Comparison of ENCODE assay signal across 15 cellular contexts in the genomic region with DNA sequence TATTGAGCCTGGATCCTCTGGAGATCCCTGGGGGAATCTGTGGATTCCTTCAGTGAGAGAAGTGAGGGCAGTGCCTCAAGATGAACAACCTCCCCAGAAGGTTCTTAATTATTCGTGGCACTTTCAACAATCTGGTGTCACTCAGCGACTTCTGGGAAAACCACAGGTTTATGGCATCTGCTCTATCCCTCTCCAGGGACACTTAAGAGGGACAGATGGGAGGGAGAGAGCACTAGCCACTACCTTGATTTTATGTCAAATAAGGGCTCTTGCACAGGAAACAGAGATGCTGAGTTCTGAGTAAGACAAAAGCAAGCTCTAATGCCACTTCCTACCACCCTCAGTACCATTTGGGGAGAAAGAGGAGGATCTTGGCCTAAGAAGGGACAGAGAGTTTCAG. TPM values are rescaled to one million over a fixed set of nuclear protein-coding genes. Genes with fewer than 3 reads are reported as not detected.
"Had no signal": no experiment of that assay in that cellular context is flagged by ENCODE, and none has a peak within 500 bp of the region (broad histone marks: within the 10 kb centered on the region; RNA-seq: fewer than 3 reads in every experiment).

No MANE protein-coding gene starts in this region.

- H3K4me3 Mint-ChIP-seq: activated CD8-positive, alpha-beta memory T cell treated with anti-CD3 and anti-CD28 coated beads, Interleukin-2, amount 10 ng/mL, durations not matched to agents 7 days and 5 days; activated T-cell treated with anti-CD3 and anti-CD28 coated beads, Interleukin-2, amount 50 U/mL, for 4 hours had no signal

- DNase-seq: activated CD4-positive, alpha-beta T cell treated with anti-CD3 and anti-CD28 coated beads for 1 hour; activated CD4-positive, alpha-beta T cell treated with anti-CD3 and anti-CD28 coated beads, Interleukin-2, amount 50 U/mL, for 48 hours; activated CD8-positive, alpha-beta memory T cell treated with anti-CD3 and anti-CD28 coated beads, Interleukin-2, amount 10 ng/mL, durations not matched to agents 7 days and 5 days; activated naive CD4-positive, alpha-beta T cell; activated T-cell treated with anti-CD3 and anti-CD28 coated beads, Interleukin-2, amount 50 U/mL, for 4 hours; caudate nucleus; erythroblast; hypothalamus; kidney glomerular epithelial cell; retina; stimulated activated CD4-positive, alpha-beta T cell treated with anti-CD3 and anti-CD28 coated beads, Interleukin-4, amount 100 ng/mL, for 4 hours; T-helper 9 cell had no signal

- H3K36me3 Mint-ChIP-seq: activated CD8-positive, alpha-beta memory T cell treated with anti-CD3 and anti-CD28 coated beads, Interleukin-2, amount 10 ng/mL, durations not matched to agents 7 days and 5 days had no signal

- ATAC-seq: activated CD8-positive, alpha-beta memory T cell treated with anti-CD3 and anti-CD28 coated beads, Interleukin-2, amount 10 ng/mL, durations not matched to agents 7 days and 5 days; activated T-cell treated with anti-CD3 and anti-CD28 coated beads, Interleukin-2, amount 50 U/mL, for 4 hours had no signal

- H3K27ac Mint-ChIP-seq: activated CD8-positive, alpha-beta memory T cell treated with anti-CD3 and anti-CD28 coated beads, Interleukin-2, amount 10 ng/mL, durations not matched to agents 7 days and 5 days had no signal

- H3K9me3 Mint-ChIP-seq: activated T-cell treated with anti-CD3 and anti-CD28 coated beads, Interleukin-2, amount 50 U/mL, for 4 hours had no signal

RNA-seq across cellular contexts. Expression of a gene that starts 21.2 kb away (rescaled TPM):
- total RNA-seq: activated CD8-positive, alpha-beta memory T cell treated with anti-CD3 and anti-CD28 coated beads, Interleukin-2, amount 10 ng/mL, durations not matched to agents 7 days and 5 days; activated T-cell treated with anti-CD3 and anti-CD28 coated beads, Interleukin-2, amount 50 U/mL, for 4 hours had no signal

RNA-seq across cellular contexts. Expression of a gene that starts 32.1 kb away (rescaled TPM):
- total RNA-seq: activated CD8-positive, alpha-beta memory T cell treated with anti-CD3 and anti-CD28 coated beads, Interleukin-2, amount 10 ng/mL, durations not matched to agents 7 days and 5 days; activated T-cell treated with anti-CD3 and anti-CD28 coated beads, Interleukin-2, amount 50 U/mL, for 4 hours; lower leg skin; stomach; thoracic aorta had no signal
